Comparison of ENCODE assay signal across 2 cellular contexts in the genomic region with DNA sequence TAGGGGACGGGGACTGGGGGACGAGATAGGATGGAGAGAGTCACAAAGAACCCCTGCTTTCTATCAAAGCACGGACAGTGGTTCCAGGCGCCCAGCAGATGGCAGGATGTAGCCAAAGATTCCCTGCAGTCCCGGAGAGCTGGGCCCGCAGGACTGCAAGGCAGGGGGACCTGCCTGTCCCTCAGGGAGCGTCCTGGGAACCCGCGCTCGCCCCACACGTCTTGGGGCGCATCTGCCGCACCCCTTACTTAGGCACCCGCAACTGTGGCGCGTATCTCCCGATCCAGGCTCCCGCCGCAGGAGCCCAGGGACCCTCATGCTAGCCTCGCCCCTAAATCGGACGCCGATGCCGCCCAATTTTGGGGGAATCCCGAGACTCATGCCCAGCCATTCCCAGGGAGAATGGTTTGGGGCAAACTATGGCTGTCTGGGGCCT.
TF ChIP-seq lines count a peak whose summit lies in the region.

No MANE protein-coding gene starts in this region.

TF ChIP-seq in SK-N-SH treated with all-trans-retinoic acid at 6 μM for 48 hours, 23 proteins besides CTCF, POLR2A, EP300 and RAD21 (continued from another document):
- TF ChIP-seq, protein P1, sequence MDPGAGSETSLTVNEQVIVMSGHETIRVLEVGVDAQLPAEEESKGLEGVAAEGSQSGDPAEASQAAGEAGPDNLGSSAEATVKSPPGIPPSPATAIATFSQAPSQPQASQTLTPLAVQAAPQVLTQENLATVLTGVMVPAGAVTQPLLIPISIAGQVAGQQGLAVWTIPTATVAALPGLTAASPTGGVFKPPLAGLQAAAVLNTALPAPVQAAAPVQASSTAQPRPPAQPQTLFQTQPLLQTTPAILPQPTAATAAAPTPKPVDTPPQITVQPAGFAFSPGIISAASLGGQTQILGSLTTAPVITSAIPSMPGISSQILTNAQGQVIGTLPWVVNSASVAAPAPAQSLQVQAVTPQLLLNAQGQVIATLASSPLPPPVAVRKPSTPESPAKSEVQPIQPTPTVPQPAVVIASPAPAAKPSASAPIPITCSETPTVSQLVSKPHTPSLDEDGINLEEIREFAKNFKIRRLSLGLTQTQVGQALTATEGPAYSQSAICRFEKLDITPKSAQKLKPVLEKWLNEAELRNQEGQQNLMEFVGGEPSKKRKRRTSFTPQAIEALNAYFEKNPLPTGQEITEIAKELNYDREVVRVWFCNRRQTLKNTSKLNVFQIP (CRISPR knock-in tag; IDR thresholded peaks at IDR 0.05; ENCODE audit: borderline replicate concordance, low read depth): no peak
- TF ChIP-seq, protein P2, sequence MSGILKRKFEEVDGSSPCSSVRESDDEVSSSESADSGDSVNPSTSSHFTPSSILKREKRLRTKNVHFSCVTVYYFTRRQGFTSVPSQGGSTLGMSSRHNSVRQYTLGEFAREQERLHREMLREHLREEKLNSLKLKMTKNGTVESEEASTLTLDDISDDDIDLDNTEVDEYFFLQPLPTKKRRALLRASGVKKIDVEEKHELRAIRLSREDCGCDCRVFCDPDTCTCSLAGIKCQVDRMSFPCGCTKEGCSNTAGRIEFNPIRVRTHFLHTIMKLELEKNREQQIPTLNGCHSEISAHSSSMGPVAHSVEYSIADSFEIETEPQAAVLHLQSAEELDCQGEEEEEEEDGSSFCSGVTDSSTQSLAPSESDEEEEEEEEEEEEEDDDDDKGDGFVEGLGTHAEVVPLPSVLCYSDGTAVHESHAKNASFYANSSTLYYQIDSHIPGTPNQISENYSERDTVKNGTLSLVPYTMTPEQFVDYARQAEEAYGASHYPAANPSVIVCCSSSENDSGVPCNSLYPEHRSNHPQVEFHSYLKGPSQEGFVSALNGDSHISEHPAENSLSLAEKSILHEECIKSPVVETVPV (CRISPR knock-in tag; IDR thresholded peaks at IDR 0.05): no peak
- TF ChIP-seq ARNTL (CRISPR knock-in tag; IDR thresholded peaks at IDR 0.05; ENCODE audit: borderline replicate concordance, low read depth) (no peak), TOX (CRISPR knock-in tag; IDR thresholded peaks at IDR 0.05; ENCODE audit: borderline replicate concordance) (no peak), ZNF70 (CRISPR knock-in tag; IDR thresholded peaks at IDR 0.05) (no peak), ZFP3 (CRISPR knock-in tag; IDR thresholded peaks at IDR 0.05) (no peak), OSR1 (CRISPR knock-in tag; IDR thresholded peaks at IDR 0.05) (no peak), RARB (CRISPR knock-in tag; IDR thresholded peaks at IDR 0.05) (no peak), ZFP30 (CRISPR knock-in tag; IDR thresholded peaks at IDR 0.05) (no peak), CSDC2 (CRISPR knock-in tag; IDR thresholded peaks at IDR 0.05) (no peak), PPARA (CRISPR knock-in tag; IDR thresholded peaks at IDR 0.05; ENCODE audit: borderline replicate concordance) (no peak), ZC3H10 (CRISPR knock-in tag; IDR thresholded peaks at IDR 0.05) (no peak), ZNF565 (CRISPR knock-in tag; conservative IDR thresholded peaks at IDR 0.05; ENCODE audit: low read depth) (no peak), SNAI2 (CRISPR knock-in tag; IDR thresholded peaks at IDR 0.05) (no peak), ZNF8 (CRISPR knock-in tag; IDR thresholded peaks at IDR 0.05) (no peak), BACH2 (CRISPR knock-in tag; IDR thresholded peaks at IDR 0.05; ENCODE audit: borderline replicate concordance) (no peak)
- TF ChIP-seq, protein P3, sequence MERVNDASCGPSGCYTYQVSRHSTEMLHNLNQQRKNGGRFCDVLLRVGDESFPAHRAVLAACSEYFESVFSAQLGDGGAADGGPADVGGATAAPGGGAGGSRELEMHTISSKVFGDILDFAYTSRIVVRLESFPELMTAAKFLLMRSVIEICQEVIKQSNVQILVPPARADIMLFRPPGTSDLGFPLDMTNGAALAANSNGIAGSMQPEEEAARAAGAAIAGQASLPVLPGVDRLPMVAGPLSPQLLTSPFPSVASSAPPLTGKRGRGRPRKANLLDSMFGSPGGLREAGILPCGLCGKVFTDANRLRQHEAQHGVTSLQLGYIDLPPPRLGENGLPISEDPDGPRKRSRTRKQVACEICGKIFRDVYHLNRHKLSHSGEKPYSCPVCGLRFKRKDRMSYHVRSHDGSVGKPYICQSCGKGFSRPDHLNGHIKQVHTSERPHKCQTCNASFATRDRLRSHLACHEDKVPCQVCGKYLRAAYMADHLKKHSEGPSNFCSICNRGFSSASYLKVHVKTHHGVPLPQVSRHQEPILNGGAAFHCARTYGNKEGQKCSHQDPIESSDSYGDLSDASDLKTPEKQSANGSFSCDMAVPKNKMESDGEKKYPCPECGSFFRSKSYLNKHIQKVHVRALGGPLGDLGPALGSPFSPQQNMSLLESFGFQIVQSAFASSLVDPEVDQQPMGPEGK (CRISPR knock-in tag; IDR thresholded peaks at IDR 0.05; ENCODE audit: borderline replicate concordance): no peak
- TF ChIP-seq, protein P4, sequence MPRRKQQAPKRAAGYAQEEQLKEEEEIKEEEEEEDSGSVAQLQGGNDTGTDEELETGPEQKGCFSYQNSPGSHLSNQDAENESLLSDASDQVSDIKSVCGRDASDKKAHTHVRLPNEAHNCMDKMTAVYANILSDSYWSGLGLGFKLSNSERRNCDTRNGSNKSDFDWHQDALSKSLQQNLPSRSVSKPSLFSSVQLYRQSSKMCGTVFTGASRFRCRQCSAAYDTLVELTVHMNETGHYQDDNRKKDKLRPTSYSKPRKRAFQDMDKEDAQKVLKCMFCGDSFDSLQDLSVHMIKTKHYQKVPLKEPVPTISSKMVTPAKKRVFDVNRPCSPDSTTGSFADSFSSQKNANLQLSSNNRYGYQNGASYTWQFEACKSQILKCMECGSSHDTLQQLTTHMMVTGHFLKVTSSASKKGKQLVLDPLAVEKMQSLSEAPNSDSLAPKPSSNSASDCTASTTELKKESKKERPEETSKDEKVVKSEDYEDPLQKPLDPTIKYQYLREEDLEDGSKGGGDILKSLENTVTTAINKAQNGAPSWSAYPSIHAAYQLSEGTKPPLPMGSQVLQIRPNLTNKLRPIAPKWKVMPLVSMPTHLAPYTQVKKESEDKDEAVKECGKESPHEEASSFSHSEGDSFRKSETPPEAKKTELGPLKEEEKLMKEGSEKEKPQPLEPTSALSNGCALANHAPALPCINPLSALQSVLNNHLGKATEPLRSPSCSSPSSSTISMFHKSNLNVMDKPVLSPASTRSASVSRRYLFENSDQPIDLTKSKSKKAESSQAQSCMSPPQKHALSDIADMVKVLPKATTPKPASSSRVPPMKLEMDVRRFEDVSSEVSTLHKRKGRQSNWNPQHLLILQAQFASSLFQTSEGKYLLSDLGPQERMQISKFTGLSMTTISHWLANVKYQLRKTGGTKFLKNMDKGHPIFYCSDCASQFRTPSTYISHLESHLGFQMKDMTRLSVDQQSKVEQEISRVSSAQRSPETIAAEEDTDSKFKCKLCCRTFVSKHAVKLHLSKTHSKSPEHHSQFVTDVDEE (CRISPR knock-in tag; IDR thresholded peaks at IDR 0.05): no peak
- TF ChIP-seq, protein P5, sequence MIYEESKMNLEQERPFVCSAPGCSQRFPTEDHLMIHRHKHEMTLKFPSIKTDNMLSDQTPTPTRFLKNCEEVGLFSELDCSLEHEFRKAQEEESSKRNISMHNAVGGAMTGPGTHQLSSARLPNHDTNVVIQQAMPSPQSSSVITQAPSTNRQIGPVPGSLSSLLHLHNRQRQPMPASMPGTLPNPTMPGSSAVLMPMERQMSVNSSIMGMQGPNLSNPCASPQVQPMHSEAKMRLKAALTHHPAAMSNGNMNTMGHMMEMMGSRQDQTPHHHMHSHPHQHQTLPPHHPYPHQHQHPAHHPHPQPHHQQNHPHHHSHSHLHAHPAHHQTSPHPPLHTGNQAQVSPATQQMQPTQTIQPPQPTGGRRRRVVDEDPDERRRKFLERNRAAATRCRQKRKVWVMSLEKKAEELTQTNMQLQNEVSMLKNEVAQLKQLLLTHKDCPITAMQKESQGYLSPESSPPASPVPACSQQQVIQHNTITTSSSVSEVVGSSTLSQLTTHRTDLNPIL (CRISPR knock-in tag; IDR thresholded peaks at IDR 0.05; ENCODE audit: low read depth): no peak

TF ChIP-seq in HepG2, 621 proteins besides CTCF, POLR2A, EP300 and RAD21 (continued from another document):
- TF ChIP-seq SMARCC2 (IDR thresholded peaks at IDR 0.05): no peak
- no peak for TF ChIP-seq NFYC (CRISPR knock-in tag; IDR thresholded peaks at IDR 0.05)
- TF ChIP-seq ZBTB20 (CRISPR knock-in tag; IDR thresholded peaks at IDR 0.05; ENCODE audit: borderline replicate concordance, low read depth): no peak
- TF ChIP-seq KDM2A (CRISPR knock-in tag; IDR thresholded peaks at IDR 0.05; ENCODE audit: borderline replicate concordance, low read depth): peak; percentile 41; the same call in 1 of the 2 replicates
- TF ChIP-seq ZNF724P (CRISPR knock-in tag; IDR thresholded peaks at IDR 0.05; ENCODE audit: borderline replicate concordance): no peak
- peak; percentile 89 for TF ChIP-seq STAG1 (CRISPR knock-in tag; IDR thresholded peaks at IDR 0.05)
TF ChIP-seq in HepG2: peak in this region for 3.
